Comparison of ENCODE assay signal across 10 cellular contexts in the genomic region with DNA sequence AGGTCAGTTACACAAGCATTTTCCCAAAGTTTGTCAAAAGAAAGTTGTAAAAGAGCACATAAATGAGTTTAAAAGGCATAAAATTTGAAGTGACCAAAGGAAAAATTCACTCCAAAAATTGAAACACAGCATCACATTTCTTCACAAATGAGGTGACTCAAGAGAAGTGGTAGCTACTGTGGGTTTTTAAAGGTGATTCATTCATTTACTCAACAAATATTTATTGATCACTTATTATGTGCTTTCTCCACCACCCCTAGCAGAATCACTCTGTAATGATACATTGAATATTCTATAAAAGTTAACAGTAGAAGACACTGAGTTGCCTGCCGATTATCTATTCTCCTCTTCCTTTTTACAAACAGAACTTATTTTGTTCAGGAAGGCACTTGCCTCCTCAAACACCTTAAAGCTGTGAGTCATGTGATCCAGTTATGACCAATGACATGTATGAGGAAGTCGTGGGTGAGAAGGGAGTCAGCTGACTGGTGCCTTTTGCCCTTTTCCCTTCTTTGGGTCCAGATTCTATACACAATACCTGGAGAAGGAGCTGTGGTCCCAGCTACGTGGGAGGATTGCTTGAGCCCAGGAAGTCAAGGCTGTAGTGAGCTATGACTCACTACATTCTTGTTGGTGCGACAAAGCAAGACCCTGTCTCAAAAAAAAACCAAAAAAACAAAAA.
A peak's percentile ranks its signal among the peaks of the same experiment; 100 is the strongest.
DNase-seq lines count a peak whose midpoint lies in the region; FAIRE-seq and TF ChIP-seq lines count a peak whose summit lies in the region.
"Had no signal": no experiment of that assay in that cellular context is flagged by ENCODE, and none has a peak within 500 bp of the region (broad histone marks: within the 10 kb centered on the region; RNA-seq: fewer than 3 reads in every experiment).

No MANE protein-coding gene starts in this region.

- TF ChIP-seq CTCF in epithelial cell of esophagus (IDR thresholded peaks at IDR 0.05; ENCODE audit: insufficient read depth, low read depth, low read length, missing control alignments) (no peak), ovary (IDR thresholded peaks at IDR 0.05) (no peak)

- no peak for TF ChIP-seq POLR2A in ovary (IDR thresholded peaks at IDR 0.05)

- intact Hi-C loops in ovary (cut with DNase I), result no loop called here
- intact Hi-C loops in head of caudate nucleus (cut with DNase I), result no loop called here

- WGBS in ovary, 3 donors, result 74 to 88% (median 75%) methylated on average over 4 of the region's 4 CpGs

- H3K27ac ChIP-seq in ovary, result no peak overlapping the region
- H3K27ac ChIP-seq: BLaER1, right atrium auricular region had no signal

- H3K9me3 ChIP-seq in ovary, result no peaks in the 10 kb centered on the region
- H3K9me3 ChIP-seq: BLaER1, right atrium auricular region had no signal

- peak in 2 of 3 experiments; percentile 4 to 9 for DNase-seq in activated CD8-positive, alpha-beta memory T cell treated with anti-CD3 and anti-CD28 coated beads for 48 hours (ENCODE audit: low read depth in 2 of 3, low spot score in 2 of 3)
- no peak for DNase-seq in activated CD8-positive, alpha-beta memory T cell treated with anti-CD3 and anti-CD28 coated beads, Interleukin-2, amount 50 U/mL, for 4 hours
- peak; percentile 79 for DNase-seq in RCC 7860 (ENCODE audit: low spot score)
- peak; percentile 60 for DNase-seq in epithelial cell of esophagus (ENCODE audit: low read depth)
- peak; percentile 7 to 10 for DNase-seq in stimulated activated CD8-positive, alpha-beta memory T cell treated with anti-CD3 and anti-CD28 coated beads, Interleukin-15, amount 100 ng/mL, for 48 hours (ENCODE audit: low read depth in 2 of 2)
- no peak for DNase-seq in ovary
- DNase-seq in head of caudate nucleus, result no peak
- DNase-seq in NCI-H2171 treated with DMSO at 0.1 percent for 48 hours (lab: John Stamatoyannopoulos, UW), result no peak

- peak; percentile 73 for FAIRE-seq in RCC 7860 (lab: Jason Lieb, UNC)

- no peaks in the 10 kb centered on the region for H3K27me3 ChIP-seq in ovary
- H3K27me3 ChIP-seq: BLaER1, right atrium auricular region had no signal

- no peaks in the 10 kb centered on the region for H3K4me1 ChIP-seq in ovary (ENCODE audit: insufficient read depth)
- H3K4me1 ChIP-seq: BLaER1 had no signal

- no peaks in the 10 kb centered on the region for H3K36me3 ChIP-seq in ovary
- H3K36me3 ChIP-seq: right atrium auricular region had no signal

- no peak for TF ChIP-seq EP300 in ovary (IDR thresholded peaks at IDR 0.05)

- H3K4me3 ChIP-seq in epithelial cell of esophagus (ENCODE audit: low read length) (no peak overlapping the region), ovary (no peak overlapping the region)
- H3K4me3 ChIP-seq: BLaER1, right atrium auricular region had no signal

Comparison
In these comparisons a context has a peak if more than half of its experiments do, and no peak if none do; other contexts are left out.
1. DNase-seq: peak in activated CD8-positive, alpha-beta memory T cell treated with anti-CD3 and anti-CD28 coated beads for 48 hours (2 of 3), RCC 7860 (single experiment), epithelial cell of esophagus (single experiment) and stimulated activated CD8-positive, alpha-beta memory T cell treated with anti-CD3 and anti-CD28 coated beads, Interleukin-15, amount 100 ng/mL, for 48 hours (2 of 2); none in activated CD8-positive, alpha-beta memory T cell treated with anti-CD3 and anti-CD28 coated beads, Interleukin-2, amount 50 U/mL, for 4 hours (single experiment), ovary (0 of 5), head of caudate nucleus (0 of 42) and NCI-H2171 treated with DMSO at 0.1 percent for 48 hours (single experiment).